In genomic region chr11:134252539-134253188, GRCh38 we compare ENCODE assay signal across 8 cellular contexts. TPM values are rescaled to one million over a fixed set of nuclear protein-coding genes. Genes with fewer than 3 reads are reported as not detected.
A peak's percentile ranks its signal among the peaks of the same experiment; 100 is the strongest.
DNase-seq lines count a peak whose midpoint lies in the region; ATAC-seq and TF ChIP-seq lines count a peak whose summit lies in the region.

No MANE protein-coding gene starts in this region.

- no peak for TF ChIP-seq CTCF in VCaP (conservative IDR thresholded peaks at IDR 0.05)
- TF ChIP-seq CTCF in epithelial cell of proximal tubule (conservative IDR thresholded peaks at IDR 0.05; ENCODE audit: low read depth, low read length): no peak
- no peak for TF ChIP-seq CTCF in nephron progenitor cell (IDR thresholded peaks at IDR 0.05)

- peak overlapping the region; percentile 95 for H3K4me3 ChIP-seq in epithelial cell of proximal tubule (ENCODE audit: low read depth, low read length)

- H3K4me1 Mint-ChIP-seq in nephron progenitor cell: peaks cover 28% of the 10 kb centered on the region

- H3K4me3 Mint-ChIP-seq in nephron progenitor cell: peak overlapping the region; percentile 93

- H3K9me3 Mint-ChIP-seq in nephron progenitor cell: no peaks in the 10 kb centered on the region

- H3K27ac ChIP-seq in VCaP: peak overlapping the region; percentile 76

- H3K36me3 Mint-ChIP-seq in nephron progenitor cell (ENCODE audit: low read depth): peaks cover 14% of the 10 kb centered on the region

- H3K27me3 Mint-ChIP-seq in nephron progenitor cell (ENCODE audit: low read depth, poor library complexity): no peaks in the 10 kb centered on the region

- no peak overlapping the region for H3K27ac Mint-ChIP-seq in nephron progenitor cell

- DNase-seq in COLO668 (lab: John Stamatoyannopoulos, UW; ENCODE audit: unreplicated experiment) (peak; percentile 31), epithelial cell of proximal tubule (ENCODE audit: low read depth) (no peak), nephron progenitor cell (peak; percentile 22), NCI-H1694 (lab: John Stamatoyannopoulos, UW) (no peak), dermis blood vessel endothelial cell (no peak)

- peak; percentile 26 for ATAC-seq in GM21367 (IDR thresholded peaks at IDR 0.05; ENCODE audit: unreplicated experiment)
- ATAC-seq in HG03571 (IDR thresholded peaks at IDR 0.05; ENCODE audit: unreplicated experiment): peak; percentile 24

RNA-seq across cellular contexts. Expression of gene THYN1, which starts 0.5 kb away (rescaled TPM):
- total RNA-seq in epithelial cell of proximal tubule (51.6 and 69.2 TPM in 2 replicates), dermis blood vessel endothelial cell (58.7 and 76.3 TPM in 2 replicates)

RNA-seq across cellular contexts. Expression of gene ACAD8, which starts 0.7 kb away (rescaled TPM):
- total RNA-seq in epithelial cell of proximal tubule (15.6 and 18.1 TPM in 2 replicates), dermis blood vessel endothelial cell (24.5 and 27.2 TPM in 2 replicates)

RNA-seq across cellular contexts. Expression of gene GLB1L3, which starts 23.5 kb away (rescaled TPM):
- 0.17 TPM in 1 of 2 replicates, not detected in the other for total RNA-seq in epithelial cell of proximal tubule
- total RNA-seq in dermis blood vessel endothelial cell: not detected in 2 replicates

RNA-seq across cellular contexts. Expression of gene VPS26B, which starts 28.2 kb away (rescaled TPM):
- 17.8 and 23.1 TPM in 2 replicates for total RNA-seq in epithelial cell of proximal tubule
- total RNA-seq in dermis blood vessel endothelial cell: 40.7 and 42.0 TPM in 2 replicates

RNA-seq across cellular contexts. Expression of gene NCAPD3, which starts 28.9 kb away (rescaled TPM):
- 16.2 and 27.9 TPM in 2 replicates for total RNA-seq in epithelial cell of proximal tubule
- 20.6 and 38.5 TPM in 2 replicates for total RNA-seq in dermis blood vessel endothelial cell

Comparison
In these comparisons a context has a peak if more than half of its experiments do, and no peak if none do; other contexts are left out.
1. DNase-seq: peak in COLO668 (single experiment) and nephron progenitor cell (single experiment); none in epithelial cell of proximal tubule (single experiment), NCI-H1694 (single experiment) and dermis blood vessel endothelial cell (single experiment).